Comparison of ENCODE assay signal across 1 cellular context in the genomic region with DNA sequence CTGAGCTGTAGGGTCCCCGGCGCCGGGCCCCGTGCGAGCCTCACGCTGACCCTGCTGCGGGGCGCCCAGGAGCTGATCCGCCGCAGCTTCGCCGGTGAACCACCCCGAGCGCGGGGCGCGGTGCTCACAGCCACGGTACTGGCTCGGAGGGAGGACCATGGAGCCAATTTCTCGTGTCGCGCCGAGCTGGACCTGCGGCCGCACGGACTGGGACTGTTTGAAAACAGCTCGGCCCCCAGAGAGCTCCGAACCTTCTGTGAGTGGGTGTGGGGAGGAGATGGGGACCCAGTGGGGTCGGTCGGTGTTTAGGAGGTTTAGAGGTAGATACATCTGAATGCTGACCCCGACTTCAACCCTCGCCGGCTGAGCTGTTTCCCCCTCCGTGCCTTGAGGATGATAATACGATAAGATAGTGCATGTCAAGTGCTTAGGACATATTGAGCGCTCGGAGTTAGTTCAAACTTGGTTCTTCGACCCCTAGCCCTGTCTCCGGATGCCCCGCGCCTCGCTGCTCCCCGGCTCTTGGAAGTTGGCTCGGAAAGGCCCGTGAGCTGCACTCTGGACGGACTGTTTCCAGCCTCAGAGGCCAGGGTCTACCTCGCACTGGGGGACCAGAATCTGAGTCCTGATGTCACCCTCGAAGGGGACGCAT.
A peak's percentile ranks its signal among the peaks of the same experiment; 100 is the strongest.
TF ChIP-seq lines count a peak whose summit lies in the region.

No MANE protein-coding gene starts in this region.

TF ChIP-seq in H1, 55 proteins besides CTCF, POLR2A, EP300 and RAD21:
- TF ChIP-seq SIN3A (conservative IDR thresholded peaks at IDR 0.05 in 1 of 2, IDR thresholded peaks at IDR 0.05 in 1 of 2; ENCODE audit: low read depth in 1 of 2, low read length in 2 of 2) (peak in 1 of 2 experiments; percentile 4; a peak in 1 of 4 replicates), EZH2 (IDR thresholded peaks at IDR 0.05; ENCODE audit: low read depth, low read length, severe bottlenecking) (peak; percentile 69), CREB1 (IDR thresholded peaks at IDR 0.05) (no peak), JUN (IDR thresholded peaks at IDR 0.05; ENCODE audit: low read depth, low read length) (no peak), TAF1 (IDR thresholded peaks at IDR 0.05; ENCODE audit: low read depth, low read length) (peak; percentile 19; the same call in 1 of the 2 replicates), NRF1 (IDR thresholded peaks at IDR 0.05; ENCODE audit: low read depth, low read length) (no peak), CHD1 (IDR thresholded peaks at IDR 0.05; ENCODE audit: low read depth, low read length) (no peak), SUZ12 (IDR thresholded peaks at IDR 0.05; ENCODE audit: low read length) (peak; percentile 81; the same call in 1 of the 2 replicates)
- TF ChIP-seq, protein P1, sequence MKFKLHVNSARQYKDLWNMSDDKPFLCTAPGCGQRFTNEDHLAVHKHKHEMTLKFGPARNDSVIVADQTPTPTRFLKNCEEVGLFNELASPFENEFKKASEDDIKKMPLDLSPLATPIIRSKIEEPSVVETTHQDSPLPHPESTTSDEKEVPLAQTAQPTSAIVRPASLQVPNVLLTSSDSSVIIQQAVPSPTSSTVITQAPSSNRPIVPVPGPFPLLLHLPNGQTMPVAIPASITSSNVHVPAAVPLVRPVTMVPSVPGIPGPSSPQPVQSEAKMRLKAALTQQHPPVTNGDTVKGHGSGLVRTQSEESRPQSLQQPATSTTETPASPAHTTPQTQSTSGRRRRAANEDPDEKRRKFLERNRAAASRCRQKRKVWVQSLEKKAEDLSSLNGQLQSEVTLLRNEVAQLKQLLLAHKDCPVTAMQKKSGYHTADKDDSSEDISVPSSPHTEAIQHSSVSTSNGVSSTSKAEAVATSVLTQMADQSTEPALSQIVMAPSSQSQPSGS (IDR thresholded peaks at IDR 0.05; ENCODE audit: low read length), result no peak
